ENCODE assay signal across 8 cellular contexts in the genomic region with DNA sequence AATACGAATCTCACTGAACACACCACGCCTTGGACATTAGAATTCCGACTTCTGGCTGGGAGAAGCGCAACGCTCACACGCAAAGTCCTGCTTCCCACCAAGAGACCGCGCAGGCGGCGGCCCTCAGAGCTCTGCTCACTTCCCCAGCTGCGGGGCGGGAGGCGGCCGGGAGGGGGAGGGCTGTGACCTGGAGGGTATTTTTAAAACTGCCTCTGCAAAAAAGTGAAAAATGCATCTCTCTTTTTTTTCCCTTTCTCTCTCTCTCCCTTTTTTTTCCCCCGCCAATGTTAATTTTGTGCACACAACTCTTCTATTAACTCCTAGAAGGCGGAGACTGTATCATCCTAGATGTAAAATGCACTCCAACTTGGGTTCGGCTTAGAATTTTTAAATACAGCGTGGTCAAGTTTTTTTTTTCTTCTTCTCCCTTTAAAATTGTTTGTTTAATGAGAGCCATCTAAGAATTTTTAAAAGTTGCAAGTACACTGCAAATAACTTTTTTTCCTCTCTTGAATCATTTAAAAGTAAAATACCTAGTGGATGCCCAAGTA.
DNase-seq lines count a peak whose midpoint lies in the region; ATAC-seq, FAIRE-seq and TF ChIP-seq lines count a peak whose summit lies in the region.

No MANE protein-coding gene starts in this region.

- FAIRE-seq in A549 (lab: Jason Lieb, UNC): no peak

- peak overlapping the region; percentile 45 for H3K4me3 ChIP-seq in A549
- H3K4me3 ChIP-seq in SK-N-SH (ENCODE audit: low read depth in 2 of 2, low read length in 1 of 2): peak overlapping the region; percentile 71 to 74
- H3K4me3 ChIP-seq in epithelial cell of proximal tubule (ENCODE audit: low read depth, low read length): peak overlapping the region; percentile 81

- H3K4me1 Mint-ChIP-seq in neural crest cell: peaks cover 34% of the 10 kb centered on the region

- peaks cover 10% of the 10 kb centered on the region for H3F3A ChIP-seq in SK-N-SH (replicated peaks; ENCODE audit: insufficient read depth)

- peak overlapping the region; percentile 88 to 93 for H3K27ac ChIP-seq in A549
- peak overlapping the region; percentile 86 for H3K27ac ChIP-seq in SK-N-SH (ENCODE audit: low read depth in 2 of 2, low read length in 1 of 2)

- POLR2A ChIA-PET in A549 (lab: Yijun Ruan, JAX): interaction anchor here (0.9 to 1.2 kb wide), 4 partner anchors 49 to 122 kb away, joined by 3 to 17 read pairs (median 6); partner anchors contain the start of genes SF3B5 and UTRN
- POLR2A ChIA-PET in SK-N-SH (lab: Yijun Ruan, JAX): interaction anchor here (1.0 to 1.2 kb wide), 2 partner anchors 10 to 121 kb away, joined by 3 read pairs; partner anchors contain the start of gene SF3B5

- DNase-seq in A549 (ENCODE audit: low read depth in 1 of 2, low spot score in 1 of 2): peak in 1 of 2 experiments; percentile 69
- DNase-seq in SK-N-SH: peak; percentile 76
- no peak for DNase-seq in epithelial cell of proximal tubule (ENCODE audit: low read depth)
- DNase-seq in neural crest cell (ENCODE audit: low read depth, low spot score): no peak
- DNase-seq in Ammon's horn (ENCODE audit: low spot score): no peak
- DNase-seq in NCI-H1694 treated with DMSO at 0.1 percent for 48 hours (lab: John Stamatoyannopoulos, UW): no peak

- ATAC-seq in A549 (peak; percentile 73 to 82), GM18861 (IDR thresholded peaks at IDR 0.05; ENCODE audit: unreplicated experiment) (peak; percentile 26), HG02981 (IDR thresholded peaks at IDR 0.05; ENCODE audit: unreplicated experiment) (peak; percentile 36)

- H3K4me2 ChIP-seq in A549 (peak overlapping the region; percentile 57), SK-N-SH (peak overlapping the region; percentile 92)

- peaks cover 6% of the 10 kb centered on the region; the same call in 1 of the 3 replicates for H3K9me3 ChIP-seq in A549
- no peaks in the 10 kb centered on the region for H3K9me3 ChIP-seq in SK-N-SH

- no peaks in the 10 kb centered on the region for H3K79me2 ChIP-seq in SK-N-SH (ENCODE audit: insufficient read depth)

- CTCF ChIA-PET in A549 (lab: Yijun Ruan, JAX): interaction anchor here (0.5 to 1.3 kb wide), 17 partner anchors 9 to 783 kb away, joined by 3 to 4 read pairs (median 3); no protein-coding TSS in a partner anchor
- CTCF ChIA-PET in SK-N-SH (lab: Yijun Ruan, JAX): interaction anchor here (0.6 to 3.9 kb wide), 7 partner anchors 8 to 641 kb away, joined by 3 to 17 read pairs (median 3); no protein-coding TSS in a partner anchor

- H3K9me3 Mint-ChIP-seq in neural crest cell: peaks cover 3% of the 10 kb centered on the region

- no peaks in the 10 kb centered on the region for H3K27me3 ChIP-seq in SK-N-SH (ENCODE audit: insufficient read depth)

- TF ChIP-seq EP300 in A549 (IDR thresholded peaks at IDR 0.05): no peak
- no peak for TF ChIP-seq EP300 in SK-N-SH (IDR thresholded peaks at IDR 0.05; ENCODE audit: borderline replicate concordance in 1 of 2, low read depth in 1 of 2, low read length in 1 of 2)

- TF ChIP-seq POLR2A in A549 (IDR thresholded peaks at IDR 0.05; ENCODE audit: low read length): no peak

- H3K36me3 Mint-ChIP-seq in neural crest cell (ENCODE audit: low read depth): peaks cover 3% of the 10 kb centered on the region

- peaks cover 8% of the 10 kb centered on the region for H3K4me1 ChIP-seq in A549
- peaks cover 0 to 12% of the 10 kb centered on the region in 2 experiments; a peak in 1 of 4 replicates for H3K4me1 ChIP-seq in SK-N-SH (ENCODE audit: control insufficient read depth in 1 of 2, insufficient read depth in 2 of 2, low read depth in 1 of 2, low read length in 1 of 2)

- H4K20me1 ChIP-seq in SK-N-SH (ENCODE audit: insufficient read depth): no peaks in the 10 kb centered on the region

- no peaks in the 10 kb centered on the region for H3K9me2 ChIP-seq in SK-N-SH

- H3K27ac Mint-ChIP-seq in neural crest cell (ENCODE audit: unreplicated experiment): peak overlapping the region; percentile 69

- peak overlapping the region; percentile 76; the same call in 1 of the 2 replicates for H2AFZ ChIP-seq in SK-N-SH (ENCODE audit: low read depth)

- peak overlapping the region; percentile 86; the same call in 1 of the 2 replicates for H3K9ac ChIP-seq in SK-N-SH

- no peaks in the 10 kb centered on the region for H3K36me3 ChIP-seq in SK-N-SH (replicated peaks in 1 of 2; ENCODE audit: control insufficient read depth in 1 of 2, insufficient read depth in 2 of 2, low read length in 1 of 2)

- H3K4me3 Mint-ChIP-seq in neural crest cell: peak overlapping the region; percentile 88

- TF ChIP-seq RAD21 in A549 (conservative IDR thresholded peaks at IDR 0.05 in 1 of 2, IDR thresholded peaks at IDR 0.05 in 1 of 2) (no peak), SK-N-SH (IDR thresholded peaks at IDR 0.05; ENCODE audit: low read length) (no peak)

- 4% methylated on average over 18 of the region's 18 CpGs for WGBS in A549 (ENCODE audit: missing lambda C conversion rate)
- WGBS in SK-N-SH (ENCODE audit: low lambda C conversion rate): 11% methylated on average over 15 of the region's 18 CpGs

- TF ChIP-seq CTCF in A549 (IDR thresholded peaks at IDR 0.05): no peak
- TF ChIP-seq CTCF in SK-N-SH (IDR thresholded peaks at IDR 0.05): no peak
- TF ChIP-seq CTCF in epithelial cell of proximal tubule (conservative IDR thresholded peaks at IDR 0.05; ENCODE audit: low read depth, low read length): no peak
- TF ChIP-seq CTCF in neural crest cell (conservative IDR thresholded peaks at IDR 0.05): no peak

- H3K27me3 Mint-ChIP-seq in neural crest cell (ENCODE audit: low read depth): peaks cover 16% of the 10 kb centered on the region

TF ChIP-seq in A549, 52 proteins besides CTCF, POLR2A, EP300 and RAD21:
- TF ChIP-seq, protein P1, sequence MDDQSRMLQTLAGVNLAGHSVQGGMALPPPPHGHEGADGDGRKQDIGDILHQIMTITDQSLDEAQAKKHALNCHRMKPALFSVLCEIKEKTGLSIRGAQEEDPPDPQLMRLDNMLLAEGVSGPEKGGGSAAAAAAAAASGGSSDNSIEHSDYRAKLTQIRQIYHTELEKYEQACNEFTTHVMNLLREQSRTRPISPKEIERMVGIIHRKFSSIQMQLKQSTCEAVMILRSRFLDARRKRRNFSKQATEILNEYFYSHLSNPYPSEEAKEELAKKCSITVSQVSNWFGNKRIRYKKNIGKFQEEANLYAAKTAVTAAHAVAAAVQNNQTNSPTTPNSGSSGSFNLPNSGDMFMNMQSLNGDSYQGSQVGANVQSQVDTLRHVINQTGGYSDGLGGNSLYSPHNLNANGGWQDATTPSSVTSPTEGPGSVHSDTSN (IDR thresholded peaks at IDR 0.05): peak; percentile 11; the same call in 1 of the 2 replicates
- TF ChIP-seq SREBF2 (IDR thresholded peaks at IDR 0.05) (no peak), HEYL (CRISPR knock-in tag; IDR thresholded peaks at IDR 0.05) (no peak), TFCP2L1 (CRISPR knock-in tag; IDR thresholded peaks at IDR 0.05) (no peak), JUN (IDR thresholded peaks at IDR 0.05) (peak in 1 of 2 experiments; percentile 2; a peak in 1 of 5 replicates), ZSCAN20 (CRISPR knock-in tag; IDR thresholded peaks at IDR 0.05) (no peak), FOSB (CRISPR knock-in tag; IDR thresholded peaks at IDR 0.05) (no peak)
- TF ChIP-seq, protein P2, sequence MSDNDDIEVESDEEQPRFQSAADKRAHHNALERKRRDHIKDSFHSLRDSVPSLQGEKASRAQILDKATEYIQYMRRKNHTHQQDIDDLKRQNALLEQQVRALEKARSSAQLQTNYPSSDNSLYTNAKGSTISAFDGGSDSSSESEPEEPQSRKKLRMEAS (IDR thresholded peaks at IDR 0.05): no peak
- TF ChIP-seq, protein P3, sequence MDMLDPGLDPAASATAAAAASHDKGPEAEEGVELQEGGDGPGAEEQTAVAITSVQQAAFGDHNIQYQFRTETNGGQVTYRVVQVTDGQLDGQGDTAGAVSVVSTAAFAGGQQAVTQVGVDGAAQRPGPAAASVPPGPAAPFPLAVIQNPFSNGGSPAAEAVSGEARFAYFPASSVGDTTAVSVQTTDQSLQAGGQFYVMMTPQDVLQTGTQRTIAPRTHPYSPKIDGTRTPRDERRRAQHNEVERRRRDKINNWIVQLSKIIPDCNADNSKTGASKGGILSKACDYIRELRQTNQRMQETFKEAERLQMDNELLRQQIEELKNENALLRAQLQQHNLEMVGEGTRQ (IDR thresholded peaks at IDR 0.05): no peak

TF ChIP-seq in SK-N-SH, 30 proteins besides CTCF, POLR2A, EP300 and RAD21 (continues in another document):
- TF ChIP-seq, protein P1 (IDR thresholded peaks at IDR 0.05): no peak
- TF ChIP-seq GABPA (IDR thresholded peaks at IDR 0.05; ENCODE audit: low read depth) (no peak), NFIC (IDR thresholded peaks at IDR 0.05; ENCODE audit: borderline replicate concordance) (no peak), YY1 (IDR thresholded peaks at IDR 0.05; ENCODE audit: low read depth) (no peak), EZH2phosphoT487 (IDR thresholded peaks at IDR 0.05; ENCODE audit: borderline replicate concordance, low read depth) (no peak), MEF2A (IDR thresholded peaks at IDR 0.05; ENCODE audit: borderline replicate concordance, low read depth) (no peak), MXI1 (IDR thresholded peaks at IDR 0.05; ENCODE audit: low read depth, low read length) (peak; percentile 15; the same call in 1 of the 2 replicates), JUND (IDR thresholded peaks at IDR 0.05) (no peak)
- TF ChIP-seq, protein P2 (IDR thresholded peaks at IDR 0.05; ENCODE audit: low read depth): 0 out of 2 replicates have a peak, but pooled peaks have one; percentile 4
- TF ChIP-seq, protein P4, sequence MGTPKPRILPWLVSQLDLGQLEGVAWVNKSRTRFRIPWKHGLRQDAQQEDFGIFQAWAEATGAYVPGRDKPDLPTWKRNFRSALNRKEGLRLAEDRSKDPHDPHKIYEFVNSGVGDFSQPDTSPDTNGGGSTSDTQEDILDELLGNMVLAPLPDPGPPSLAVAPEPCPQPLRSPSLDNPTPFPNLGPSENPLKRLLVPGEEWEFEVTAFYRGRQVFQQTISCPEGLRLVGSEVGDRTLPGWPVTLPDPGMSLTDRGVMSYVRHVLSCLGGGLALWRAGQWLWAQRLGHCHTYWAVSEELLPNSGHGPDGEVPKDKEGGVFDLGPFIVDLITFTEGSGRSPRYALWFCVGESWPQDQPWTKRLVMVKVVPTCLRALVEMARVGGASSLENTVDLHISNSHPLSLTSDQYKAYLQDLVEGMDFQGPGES (IDR thresholded peaks at IDR 0.05; ENCODE audit: low read depth, low read length): no peak

Comparison
In these comparisons a context has a peak if more than half of its experiments do, and no peak if none do; other contexts are left out.
1. ATAC-seq: peak in every context shown above with its lines; median percentile 78 in A549; 36 in HG02981; 26 in GM18861.